In the genomic region with DNA sequence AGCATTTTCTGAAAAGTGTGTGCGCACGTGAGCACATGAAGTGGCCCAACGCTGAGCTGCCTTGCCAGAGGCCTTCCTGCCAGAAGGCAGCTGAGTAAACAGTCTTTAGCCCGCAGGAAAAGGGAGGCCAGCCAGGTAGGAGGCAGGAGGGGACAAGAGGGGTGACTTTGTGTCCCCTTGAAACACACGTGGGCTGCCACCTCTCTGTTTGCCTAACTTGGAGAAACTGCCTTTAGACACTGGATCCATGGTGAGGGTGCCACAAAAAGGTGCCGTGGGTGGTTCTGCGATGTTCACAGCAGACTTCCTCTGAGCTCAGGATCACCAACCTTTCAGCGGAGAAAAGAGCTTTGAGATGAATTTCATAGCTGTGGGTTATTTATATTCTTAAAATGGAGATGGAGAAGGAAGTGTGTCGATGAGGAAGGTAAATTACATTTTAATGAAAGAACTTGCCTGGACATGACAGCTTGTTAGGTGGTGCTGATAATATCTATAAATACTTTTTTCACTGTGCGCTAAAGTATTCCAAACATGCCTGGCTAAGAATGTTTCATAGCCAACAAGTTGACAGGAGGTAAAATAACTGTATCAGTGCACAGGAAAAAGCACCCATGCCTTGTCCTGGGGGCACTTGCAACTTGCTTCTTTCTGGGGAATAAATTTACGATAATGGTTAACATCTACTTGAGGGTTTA, we compare ENCODE assay signal across 1 cellular context.
TF ChIP-seq lines count a peak whose summit lies in the region.

No MANE protein-coding gene starts in this region.

TF ChIP-seq in H1, 55 proteins besides CTCF, POLR2A, EP300 and RAD21 (continued from another document):
- no peak for TF ChIP-seq CHD7 (IDR thresholded peaks at IDR 0.05; ENCODE audit: insufficient replicate concordance, low read length)
